Comparison of ENCODE assay signal across 8 cellular contexts in the genomic region with DNA sequence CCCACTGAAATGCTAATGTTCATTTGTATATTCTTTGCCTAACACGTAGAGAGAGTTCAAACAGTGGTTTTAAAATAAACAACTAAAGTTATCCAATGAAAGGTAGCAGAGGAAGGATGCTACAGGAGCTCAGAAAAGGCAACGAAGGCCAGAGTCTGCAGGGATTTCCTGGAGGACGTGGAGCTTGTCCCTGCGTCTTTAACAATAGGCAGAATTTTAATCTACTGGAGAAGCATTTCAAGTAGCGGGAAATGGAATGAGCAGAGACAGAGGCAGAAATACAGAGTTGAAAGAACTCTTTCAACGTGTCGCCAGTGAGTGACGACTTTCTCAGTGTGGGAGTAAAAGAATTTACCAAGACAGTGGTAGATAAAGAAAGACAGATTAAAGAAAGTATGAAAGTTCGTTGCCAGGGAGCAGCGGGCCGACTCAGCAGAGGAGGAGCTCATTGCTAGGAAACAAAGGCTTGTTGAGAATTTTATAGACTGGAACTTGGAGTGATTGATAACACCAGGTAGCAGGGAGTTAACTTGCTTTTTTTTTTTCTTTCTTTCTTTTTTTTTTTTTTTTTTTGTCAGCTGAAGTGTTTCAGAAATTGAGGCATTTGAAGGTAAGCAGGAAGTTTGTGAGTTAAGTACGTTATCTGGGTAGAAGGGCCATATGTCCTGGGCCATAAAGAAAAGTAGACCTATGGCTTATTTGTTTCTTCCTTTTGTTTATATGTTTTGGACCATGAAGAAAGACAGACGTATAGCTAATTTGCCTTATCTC. TPM values are rescaled to one million over a fixed set of nuclear protein-coding genes. Genes with fewer than 3 reads are reported as not detected.
DNase-seq lines count a peak whose midpoint lies in the region; ATAC-seq and TF ChIP-seq lines count a peak whose summit lies in the region.

No MANE protein-coding gene starts in this region.

- peak overlapping the region; percentile 99 for H3K27ac Mint-ChIP-seq in activated T-cell treated with anti-CD3 and anti-CD28 coated beads, Interleukin-2, amount 50 U/mL, for 24 hours

- DNase-seq in NCI-H345 treated with DMSO at 0.1 percent for 48 hours (lab: John Stamatoyannopoulos, UW; ENCODE audit: unreplicated experiment), result peak; percentile 95
- DNase-seq in activated T-cell treated with anti-CD3 and anti-CD28 coated beads, Interleukin-2, amount 50 U/mL, for 24 hours, result peak; percentile 36
- DNase-seq in fibroblast of the aortic adventitia (ENCODE audit: low read depth), result peak; percentile 61
- peak; percentile 36 to 40 for DNase-seq in uterus

- no peaks in the 10 kb centered on the region for H3K9me3 Mint-ChIP-seq in activated T-cell treated with anti-CD3 and anti-CD28 coated beads, Interleukin-2, amount 50 U/mL, for 24 hours

- intact Hi-C loops in uterus (cut with DNase I; ENCODE audit: low total_unique reads), result no loop called here

- peaks cover 24% of the 10 kb centered on the region for H3K79me2 ChIP-seq in neural cell (replicated peaks; ENCODE audit: insufficient read depth, low read length)

- peaks cover 4% of the 10 kb centered on the region for H3K27me3 Mint-ChIP-seq in activated T-cell treated with anti-CD3 and anti-CD28 coated beads, Interleukin-2, amount 50 U/mL, for 24 hours

- peaks cover 15% of the 10 kb centered on the region for H3K36me3 Mint-ChIP-seq in activated T-cell treated with anti-CD3 and anti-CD28 coated beads, Interleukin-2, amount 50 U/mL, for 24 hours (ENCODE audit: low read depth)

- H3K27ac ChIP-seq in 22Rv1 (peak overlapping the region; percentile 76), neural cell (ENCODE audit: low read length) (peak overlapping the region; percentile 78), uterus (peak overlapping the region; percentile 73 to 84)

- peak overlapping the region; percentile 100 for H3K4me3 Mint-ChIP-seq in activated T-cell treated with anti-CD3 and anti-CD28 coated beads, Interleukin-2, amount 50 U/mL, for 24 hours

- no peak for TF ChIP-seq RAD21 in neural cell (conservative IDR thresholded peaks at IDR 0.05)

- H3F3A ChIP-seq in neural cell (ENCODE audit: insufficient read depth, low read length, poor library complexity, severe bottlenecking), result peaks cover 9% of the 10 kb centered on the region

- no peak for TF ChIP-seq EP300 in neural cell (conservative IDR thresholded peaks at IDR 0.05; ENCODE audit: poor library complexity, severe bottlenecking)

- no peaks in the 10 kb centered on the region for H4K20me1 ChIP-seq in neural cell (ENCODE audit: insufficient read depth)

- peak; percentile 19 for ATAC-seq in GM18499 (IDR thresholded peaks at IDR 0.05; ENCODE audit: insufficient read depth, unreplicated experiment)
- peak; percentile 24 for ATAC-seq in HG02885 (IDR thresholded peaks at IDR 0.05; ENCODE audit: poor library complexity, unreplicated experiment)

- no peaks in the 10 kb centered on the region for H3K36me3 ChIP-seq in neural cell (ENCODE audit: insufficient read depth, low read length)
- no peaks in the 10 kb centered on the region for H3K36me3 ChIP-seq in uterus

- H3K4me2 ChIP-seq in neural cell (ENCODE audit: low read length), result peak overlapping the region; percentile 68

- peak overlapping the region; percentile 41 for H2AFZ ChIP-seq in neural cell (ENCODE audit: low read depth, low read length)

- H3K27me3 ChIP-seq in neural cell (ENCODE audit: insufficient read depth, low read depth, low read length) (no peaks in the 10 kb centered on the region), uterus (no peaks in the 10 kb centered on the region)

- no peak for TF ChIP-seq CTCF in 22Rv1 (IDR thresholded peaks at IDR 0.05)
- TF ChIP-seq CTCF in fibroblast of the aortic adventitia (IDR thresholded peaks at IDR 0.05; ENCODE audit: insufficient read depth, low read length), result no peak
- no peak for TF ChIP-seq CTCF in neural cell (IDR thresholded peaks at IDR 0.05; ENCODE audit: poor library complexity, severe bottlenecking)
- no peak for TF ChIP-seq CTCF in uterus (IDR thresholded peaks at IDR 0.05)

- H3K9me3 ChIP-seq in neural cell (ENCODE audit: low read length) (no peaks in the 10 kb centered on the region), uterus (no peaks in the 10 kb centered on the region)

- no peak for TF ChIP-seq POLR2A in uterus (IDR thresholded peaks at IDR 0.05)

- peaks cover 35% of the 10 kb centered on the region for H3K4me1 Mint-ChIP-seq in activated T-cell treated with anti-CD3 and anti-CD28 coated beads, Interleukin-2, amount 50 U/mL, for 24 hours (ENCODE audit: low read depth)

- peak overlapping the region; percentile 76 for H3K9ac ChIP-seq in neural cell (ENCODE audit: low read length)

- no peaks in the 10 kb centered on the region for H3K4me1 ChIP-seq in uterus

- peak overlapping the region; percentile 93 for H3K4me3 ChIP-seq in fibroblast of the aortic adventitia (ENCODE audit: low read depth, low read length)
- H3K4me3 ChIP-seq in neural cell (ENCODE audit: low read length), result peak overlapping the region; percentile 79
- peak overlapping the region; percentile 61 to 89 for H3K4me3 ChIP-seq in uterus

- no peaks in the 10 kb centered on the region for H3K9me2 ChIP-seq in neural cell (ENCODE audit: insufficient read depth, low read length)

TF ChIP-seq in neural cell, 6 proteins besides CTCF, POLR2A, EP300 and RAD21:
- TF ChIP-seq POLR2AphosphoS5 (IDR thresholded peaks at IDR 0.05) (no peak), SMC3 (conservative IDR thresholded peaks at IDR 0.05; ENCODE audit: poor library complexity) (peak; percentile 1), TAF1 (IDR thresholded peaks at IDR 0.05; ENCODE audit: low read depth) (no peak), EZH2 (IDR thresholded peaks at IDR 0.05; ENCODE audit: borderline replicate concordance, insufficient read depth, low read length, poor library complexity, severe bottlenecking) (no peak), MXI1 (conservative IDR thresholded peaks at IDR 0.05; ENCODE audit: poor library complexity, severe bottlenecking) (no peak)
- TF ChIP-seq, protein P1, sequence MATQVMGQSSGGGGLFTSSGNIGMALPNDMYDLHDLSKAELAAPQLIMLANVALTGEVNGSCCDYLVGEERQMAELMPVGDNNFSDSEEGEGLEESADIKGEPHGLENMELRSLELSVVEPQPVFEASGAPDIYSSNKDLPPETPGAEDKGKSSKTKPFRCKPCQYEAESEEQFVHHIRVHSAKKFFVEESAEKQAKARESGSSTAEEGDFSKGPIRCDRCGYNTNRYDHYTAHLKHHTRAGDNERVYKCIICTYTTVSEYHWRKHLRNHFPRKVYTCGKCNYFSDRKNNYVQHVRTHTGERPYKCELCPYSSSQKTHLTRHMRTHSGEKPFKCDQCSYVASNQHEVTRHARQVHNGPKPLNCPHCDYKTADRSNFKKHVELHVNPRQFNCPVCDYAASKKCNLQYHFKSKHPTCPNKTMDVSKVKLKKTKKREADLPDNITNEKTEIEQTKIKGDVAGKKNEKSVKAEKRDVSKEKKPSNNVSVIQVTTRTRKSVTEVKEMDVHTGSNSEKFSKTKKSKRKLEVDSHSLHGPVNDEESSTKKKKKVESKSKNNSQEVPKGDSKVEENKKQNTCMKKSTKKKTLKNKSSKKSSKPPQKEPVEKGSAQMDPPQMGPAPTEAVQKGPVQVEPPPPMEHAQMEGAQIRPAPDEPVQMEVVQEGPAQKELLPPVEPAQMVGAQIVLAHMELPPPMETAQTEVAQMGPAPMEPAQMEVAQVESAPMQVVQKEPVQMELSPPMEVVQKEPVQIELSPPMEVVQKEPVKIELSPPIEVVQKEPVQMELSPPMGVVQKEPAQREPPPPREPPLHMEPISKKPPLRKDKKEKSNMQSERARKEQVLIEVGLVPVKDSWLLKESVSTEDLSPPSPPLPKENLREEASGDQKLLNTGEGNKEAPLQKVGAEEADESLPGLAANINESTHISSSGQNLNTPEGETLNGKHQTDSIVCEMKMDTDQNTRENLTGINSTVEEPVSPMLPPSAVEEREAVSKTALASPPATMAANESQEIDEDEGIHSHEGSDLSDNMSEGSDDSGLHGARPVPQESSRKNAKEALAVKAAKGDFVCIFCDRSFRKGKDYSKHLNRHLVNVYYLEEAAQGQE (IDR thresholded peaks at IDR 0.05; ENCODE audit: borderline replicate concordance), result no peak

RNA-seq across cellular contexts. Expression of a gene that starts 0.6 kb away (rescaled TPM):
- total RNA-seq in fibroblast of the aortic adventitia (ENCODE audit: low replicate concordance) (76.0 and 83.2 TPM in 2 replicates), uterus (10 to 100 TPM; 36.2 to 93.5 (median 49.5) TPM)
- 31.9 and 35.8 TPM in 2 replicates for polyA plus RNA-seq in neural cell
- 160 and 163 TPM in 2 replicates for polyA minus RNA-seq in neural cell

RNA-seq across cellular contexts. Expression of a gene that starts 29.9 kb away (rescaled TPM):
- 110 and 114 TPM in 2 replicates for total RNA-seq in fibroblast of the aortic adventitia (ENCODE audit: low replicate concordance)
- 141 and 159 TPM in 2 replicates for polyA plus RNA-seq in neural cell
- 167 TPM in 2 replicates for polyA minus RNA-seq in neural cell
- 10 to 100 TPM; 23.8 to 93.1 (median 56.6) TPM for total RNA-seq in uterus

Comparison
In these comparisons a context has a peak if more than half of its experiments do, and no peak if none do; other contexts are left out.
1. Peak in every context shown above with its lines: DNase-seq, ATAC-seq, H3K4me3 ChIP-seq and H3K27ac ChIP-seq.
2. DNase-seq: peak in every context shown above with its lines; median percentile 95 in NCI-H345 treated with DMSO at 0.1 percent for 48 hours; 61 in fibroblast of the aortic adventitia; 38 in uterus; 36 in activated T-cell treated with anti-CD3 and anti-CD28 coated beads, Interleukin-2, amount 50 U/mL, for 24 hours.